Comparison of ENCODE assay signal across 21 cellular contexts in the genomic region with DNA sequence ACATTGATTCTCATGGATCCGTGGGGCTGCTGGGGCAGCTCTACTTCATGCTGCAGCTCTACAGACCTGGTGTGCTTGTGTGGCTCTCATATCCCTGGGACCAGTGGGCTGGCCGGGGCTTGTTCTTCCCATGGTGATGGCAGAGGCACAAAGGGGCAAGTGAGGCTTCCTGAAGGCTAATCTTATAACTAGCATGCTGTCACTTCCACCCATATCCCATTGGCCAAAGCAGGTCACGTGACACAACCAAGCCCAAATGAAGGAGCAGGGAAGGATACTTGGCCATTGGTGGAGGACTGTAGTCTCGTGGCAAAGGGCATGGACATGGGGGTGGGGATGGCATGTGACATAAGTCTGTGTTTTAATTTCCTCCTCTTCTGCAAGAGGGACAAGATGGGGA. TPM values are rescaled to one million over a fixed set of nuclear protein-coding genes. Genes with fewer than 3 reads are reported as not detected.
"Had no signal": no experiment of that assay in that cellular context is flagged by ENCODE, and none has a peak within 500 bp of the region (broad histone marks: within the 10 kb centered on the region; RNA-seq: fewer than 3 reads in every experiment).

No MANE protein-coding gene starts in this region.

- DNase-seq: activated CD4-positive, CD25-positive, alpha-beta regulatory T cell treated with anti-CD3 and anti-CD28 coated beads, Interleukin-2, amount 50 U/mL, for 72 hours; activated naive CD4-positive, alpha-beta T cell treated with Interleukin-2 at 50 U/mL for 16 hours; activated T-cell treated with anti-CD3 and anti-CD28 coated beads for 4 hours; esophagus squamous epithelium; hippocampal formation; left ventricle myocardium superior; mesenchymal stem cell; stimulated activated CD4-positive, alpha-beta T cell treated with anti-CD3 and anti-CD28 coated beads, Interleukin-15, amount 100 ng/mL, for 24 hours; stimulated activated CD4-positive, alpha-beta T cell treated with anti-CD3 and anti-CD28 coated beads, Interleukin-4, amount 100 ng/mL, for 1 hour; stimulated activated naive CD4-positive, alpha-beta T cell; SW 1271 had no signal

- H3K4me3 ChIP-seq: esophagus squamous epithelium, right atrium auricular region, skin epidermis, suprapubic skin had no signal

- H3K27me3 ChIP-seq: esophagus squamous epithelium, right atrium auricular region, suprapubic skin had no signal

- H3K4me1 ChIP-seq: esophagus squamous epithelium, suprapubic skin had no signal

- H3K9me3 Mint-ChIP-seq: activated T-helper 17 cell treated with anti-CD3 and anti-CD28 coated beads, Interleukin-2, amount 50 U/mL, for 72 hours; natural killer cell treated with Interleukin-12 subunit alpha and Interleukin-12 subunit beta and Interleukin-15 and Interleukin-18, amount 100 ng/mL, for 72 hours; type B pancreatic cell had no signal

- ATAC-seq: activated T-helper 17 cell treated with anti-CD3 and anti-CD28 coated beads, Interleukin-2, amount 50 U/mL, for 72 hours; left ventricle myocardium superior had no signal

- FAIRE-seq: astrocyte had no signal

- H3K9me3 ChIP-seq: esophagus squamous epithelium, right atrium auricular region, suprapubic skin had no signal

- H3K4me3 Mint-ChIP-seq: activated T-helper 17 cell treated with anti-CD3 and anti-CD28 coated beads, Interleukin-2, amount 50 U/mL, for 72 hours; natural killer cell treated with Interleukin-12 subunit alpha and Interleukin-12 subunit beta and Interleukin-15 and Interleukin-18, amount 100 ng/mL, for 72 hours; type B pancreatic cell had no signal

- H3K27me3 Mint-ChIP-seq: activated T-helper 17 cell treated with anti-CD3 and anti-CD28 coated beads, Interleukin-2, amount 50 U/mL, for 72 hours; natural killer cell treated with Interleukin-12 subunit alpha and Interleukin-12 subunit beta and Interleukin-15 and Interleukin-18, amount 100 ng/mL, for 72 hours; progenitor cell of endocrine pancreas; type B pancreatic cell had no signal

- H3K27ac ChIP-seq: esophagus squamous epithelium, right atrium auricular region, skin epidermis, suprapubic skin had no signal

- H3K27ac Mint-ChIP-seq: activated T-helper 17 cell treated with anti-CD3 and anti-CD28 coated beads, Interleukin-2, amount 50 U/mL, for 72 hours; natural killer cell treated with Interleukin-12 subunit alpha and Interleukin-12 subunit beta and Interleukin-15 and Interleukin-18, amount 100 ng/mL, for 72 hours; progenitor cell of endocrine pancreas; type B pancreatic cell had no signal

RNA-seq across cellular contexts. Expression of a gene that starts 35.4 kb away (rescaled TPM):
- total RNA-seq: activated T-helper 17 cell treated with anti-CD3 and anti-CD28 coated beads, Interleukin-2, amount 50 U/mL, for 72 hours; astrocyte; fibroblast of villous mesenchyme; kidney epithelial cell; left ventricle myocardium superior; natural killer cell treated with Interleukin-12 subunit alpha and Interleukin-12 subunit beta and Interleukin-15 and Interleukin-18, amount 100 ng/mL, for 72 hours; progenitor cell of endocrine pancreas had no signal
